8 cellular contexts compared by ENCODE assay signal in genomic region chr2:237692601-237693079, GRCh38.
A peak's percentile ranks its signal among the peaks of the same experiment; 100 is the strongest.
DNase-seq lines count a peak whose midpoint lies in the region; ATAC-seq and TF ChIP-seq lines count a peak whose summit lies in the region.

No MANE protein-coding gene starts in this region.

- ATAC-seq in stimulated activated naive CD8-positive, alpha-beta T cell treated with anti-CD3 and anti-CD28 coated beads, Interleukin-15, Interleukin-2, amounts not matched to agents 100 U/mL and 50 U/mL, for 24 hours, result no peak
- ATAC-seq in activated CD8-positive, alpha-beta memory T cell treated with anti-CD3 and anti-CD28 coated beads, Interleukin-2, amount 10 ng/mL, durations not matched to agents 7 days and 5 days, result no peak
- ATAC-seq in Right ventricle myocardium superior (ENCODE audit: poor library complexity) (no peak), GM21367 (IDR thresholded peaks at IDR 0.05; ENCODE audit: unreplicated experiment) (no peak), HG03521 (IDR thresholded peaks at IDR 0.05; ENCODE audit: unreplicated experiment) (no peak)

- intact Hi-C loops in Right ventricle myocardium superior (cut with DNase I), result no loop called here

- peaks cover 79% of the 10 kb centered on the region for H3K4me1 Mint-ChIP-seq in stimulated activated naive CD8-positive, alpha-beta T cell treated with anti-CD3 and anti-CD28 coated beads, Interleukin-15, Interleukin-2, amounts not matched to agents 100 ng/mL and 50 ng/mL, for 24 hours (ENCODE audit: low read depth)
- peaks cover 51% of the 10 kb centered on the region for H3K4me1 Mint-ChIP-seq in activated CD8-positive, alpha-beta memory T cell treated with anti-CD3 and anti-CD28 coated beads, Interleukin-2, amount 10 ng/mL, durations not matched to agents 7 days and 5 days
- H3K4me1 Mint-ChIP-seq in progenitor cell of endocrine pancreas (ENCODE audit: low read depth), result peaks cover 35% of the 10 kb centered on the region

- peak overlapping the region; percentile 87 for H3K27ac ChIP-seq in HL-60 (replicated peaks)

- CTCF ChIA-PET in activated CD8-positive, alpha-beta memory T cell treated with anti-CD3 and anti-CD28 coated beads, Interleukin-2, amount 10 ng/mL, durations not matched to agents 7 days and 5 days (lab: Charles Lee), result interaction anchor here (1.0 to 12.8 kb wide), 6 partner anchors 8 to 52 kb away, joined by 3 to 210 read pairs (median 4); no protein-coding TSS in a partner anchor

- H3K4me3 Mint-ChIP-seq in stimulated activated naive CD8-positive, alpha-beta T cell treated with anti-CD3 and anti-CD28 coated beads, Interleukin-15, Interleukin-2, amounts not matched to agents 100 ng/mL and 50 ng/mL, for 24 hours, result peak overlapping the region; percentile 99
- H3K4me3 Mint-ChIP-seq in activated CD8-positive, alpha-beta memory T cell treated with anti-CD3 and anti-CD28 coated beads, Interleukin-2, amount 10 ng/mL, durations not matched to agents 7 days and 5 days, result peak overlapping the region; percentile 97
- peak overlapping the region; percentile 69 for H3K4me3 Mint-ChIP-seq in progenitor cell of endocrine pancreas (ENCODE audit: low read depth)

- peaks cover 16% of the 10 kb centered on the region for H3K36me3 Mint-ChIP-seq in stimulated activated naive CD8-positive, alpha-beta T cell treated with anti-CD3 and anti-CD28 coated beads, Interleukin-15, Interleukin-2, amounts not matched to agents 100 ng/mL and 50 ng/mL, for 24 hours (ENCODE audit: low read depth)
- H3K36me3 Mint-ChIP-seq in activated CD8-positive, alpha-beta memory T cell treated with anti-CD3 and anti-CD28 coated beads, Interleukin-2, amount 10 ng/mL, durations not matched to agents 7 days and 5 days, result peaks cover 22% of the 10 kb centered on the region
- H3K36me3 Mint-ChIP-seq in progenitor cell of endocrine pancreas (ENCODE audit: insufficient read depth), result no peaks in the 10 kb centered on the region

- peak overlapping the region; percentile 89 for H3K4me3 ChIP-seq in HL-60 (replicated peaks; ENCODE audit: insufficient read depth, low read length)

- H3K27me3 Mint-ChIP-seq in stimulated activated naive CD8-positive, alpha-beta T cell treated with anti-CD3 and anti-CD28 coated beads, Interleukin-15, Interleukin-2, amounts not matched to agents 100 ng/mL and 50 ng/mL, for 24 hours, result no peaks in the 10 kb centered on the region
- H3K27me3 Mint-ChIP-seq in activated CD8-positive, alpha-beta memory T cell treated with anti-CD3 and anti-CD28 coated beads, Interleukin-2, amount 10 ng/mL, durations not matched to agents 7 days and 5 days, result no peaks in the 10 kb centered on the region
- H3K27me3 Mint-ChIP-seq in progenitor cell of endocrine pancreas, result peaks cover 10% of the 10 kb centered on the region

- H3K27ac Mint-ChIP-seq in stimulated activated naive CD8-positive, alpha-beta T cell treated with anti-CD3 and anti-CD28 coated beads, Interleukin-15, Interleukin-2, amounts not matched to agents 100 ng/mL and 50 ng/mL, for 24 hours, result peak overlapping the region; percentile 94
- H3K27ac Mint-ChIP-seq in activated CD8-positive, alpha-beta memory T cell treated with anti-CD3 and anti-CD28 coated beads, Interleukin-2, amount 10 ng/mL, durations not matched to agents 7 days and 5 days, result peak overlapping the region; percentile 94
- no peak overlapping the region for H3K27ac Mint-ChIP-seq in progenitor cell of endocrine pancreas

- no peaks in the 10 kb centered on the region for H3K9me3 Mint-ChIP-seq in stimulated activated naive CD8-positive, alpha-beta T cell treated with anti-CD3 and anti-CD28 coated beads, Interleukin-15, Interleukin-2, amounts not matched to agents 100 ng/mL and 50 ng/mL, for 24 hours
- no peaks in the 10 kb centered on the region for H3K9me3 Mint-ChIP-seq in activated CD8-positive, alpha-beta memory T cell treated with anti-CD3 and anti-CD28 coated beads, Interleukin-2, amount 10 ng/mL, durations not matched to agents 7 days and 5 days (ENCODE audit: low read depth)
- H3K9me3 Mint-ChIP-seq in progenitor cell of endocrine pancreas (ENCODE audit: low read depth), result no peaks in the 10 kb centered on the region

- no peak for DNase-seq in stimulated activated naive CD8-positive, alpha-beta T cell treated with anti-CD3 and anti-CD28 coated beads, Interleukin-15, Interleukin-2, amounts not matched to agents 100 U/mL and 50 U/mL, for 24 hours
- DNase-seq in HL-60 (ENCODE audit: low read depth in 1 of 2, low spot score in 1 of 2) (peak in 1 of 2 experiments; percentile 24), Right ventricle myocardium superior (peak; percentile 66), progenitor cell of endocrine pancreas (ENCODE audit: low spot score, unreplicated experiment) (no peak)
- peak; percentile 66 for DNase-seq in activated CD8-positive, alpha-beta memory T cell treated with anti-CD3 and anti-CD28 coated beads, Interleukin-2, amount 10 ng/mL, durations not matched to agents 7 days and 5 days

- no peaks in the 10 kb centered on the region for H3K27me3 ChIP-seq in HL-60 (ENCODE audit: insufficient read depth, poor library complexity, severe bottlenecking)

- TF ChIP-seq CTCF in HL-60 (IDR thresholded peaks at IDR 0.05; ENCODE audit: insufficient read depth, low read length), result no peak
- TF ChIP-seq CTCF in progenitor cell of endocrine pancreas (IDR thresholded peaks at IDR 0.05; ENCODE audit: unreplicated experiment), result no peak

Comparison
In these comparisons a context has a peak if more than half of its experiments do, and no peak if none do; other contexts are left out.
1. DNase-seq: peak in activated CD8-positive, alpha-beta memory T cell treated with anti-CD3 and anti-CD28 coated beads, Interleukin-2, amount 10 ng/mL, durations not matched to agents 7 days and 5 days (single experiment) and Right ventricle myocardium superior (single experiment); none in stimulated activated naive CD8-positive, alpha-beta T cell treated with anti-CD3 and anti-CD28 coated beads, Interleukin-15, Interleukin-2, amounts not matched to agents 100 U/mL and 50 U/mL, for 24 hours (single experiment) and progenitor cell of endocrine pancreas (single experiment).
2. Peak in every context shown above with its lines, with median percentiles within 50 percentile points of each other: H3K4me3 Mint-ChIP-seq.